ENCODE assay signal across 28 cellular contexts in the genomic region with DNA sequence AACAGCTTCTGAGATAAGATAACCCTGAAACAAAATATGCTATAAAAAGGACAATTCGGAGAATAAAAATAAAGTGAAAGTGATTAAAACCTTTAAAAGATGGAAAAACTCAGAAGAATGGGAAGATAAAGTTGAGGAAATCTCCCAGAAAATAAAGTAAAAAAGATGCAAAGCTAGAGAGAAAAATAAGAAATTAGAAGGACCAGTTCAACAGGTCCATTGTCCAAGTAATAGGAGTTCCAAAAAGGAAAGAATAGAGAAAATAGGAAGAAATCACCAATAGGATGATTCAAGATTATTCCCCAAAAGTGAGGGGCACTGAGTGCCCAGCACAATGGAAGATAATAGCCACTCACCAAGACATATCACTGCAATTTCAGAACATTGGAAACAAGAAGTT. TPM values are rescaled to one million over a fixed set of nuclear protein-coding genes. Genes with fewer than 3 reads are reported as not detected.
"Had no signal": no experiment of that assay in that cellular context is flagged by ENCODE, and none has a peak within 500 bp of the region (broad histone marks: within the 10 kb centered on the region; RNA-seq: fewer than 3 reads in every experiment).

No MANE protein-coding gene starts in this region.

- FAIRE-seq: astrocyte, bronchial epithelial cell, frontal cortex had no signal

- H3K36me3 Mint-ChIP-seq: activated naive CD8-positive, alpha-beta T cell treated with anti-CD3 and anti-CD28 coated beads for 36 hours had no signal

- H3K36me3 ChIP-seq: brain microvascular endothelial cell had no signal

- H3K4me3 ChIP-seq: coronary artery, dorsolateral prefrontal cortex had no signal

- H3K27ac Mint-ChIP-seq: activated CD4-positive, alpha-beta memory T cell treated with anti-CD3 and anti-CD28 coated beads, Interleukin-2, amount 10 ng/mL, durations not matched to agents 7 days and 5 days; activated CD4-positive, alpha-beta T cell treated with anti-CD3 and anti-CD28 coated beads for 36 hours; activated CD4-positive, alpha-beta T cell treated with anti-CD3 and anti-CD28 coated beads, Interleukin-2, amount 10 ng/mL, durations not matched to agents 24 days and 14 days; activated naive CD4-positive, alpha-beta T cell treated with anti-CD3 and anti-CD28 coated beads for 36 hours; activated naive CD8-positive, alpha-beta T cell treated with anti-CD3 and anti-CD28 coated beads for 36 hours; activated naive CD8-positive, alpha-beta T cell treated with anti-CD3 and anti-CD28 coated beads, Interleukin-2, amount 50 U/mL, for 24 hours; activated T-cell treated with anti-CD3 and anti-CD28 coated beads, Interleukin-2, amount 50 U/mL, for 24 hours; activated T-cell treated with anti-CD3 and anti-CD28 coated beads, Interleukin-2, amount 50 U/mL, for 72 hours; dendritic cell treated with granulocyte-macrophage colony-stimulating factor and Interleukin-4, amounts not matched to agents 40 ng/mL and 50 ng/mL, for 4 days had no signal

- DNase-seq: activated CD4-positive, alpha-beta memory T cell treated with anti-CD3 and anti-CD28 coated beads, Interleukin-2, amount 10 ng/mL, durations not matched to agents 7 days and 5 days; activated CD4-positive, alpha-beta T cell treated with anti-CD3 and anti-CD28 coated beads for 36 hours; activated CD4-positive, alpha-beta T cell treated with anti-CD3 and anti-CD28 coated beads, Interleukin-2, amount 10 ng/mL, durations not matched to agents 24 days and 14 days; activated CD4-positive, CD25-positive, alpha-beta regulatory T cell; activated CD4-positive, CD25-positive, alpha-beta regulatory T cell treated with anti-CD3 and anti-CD28 coated beads, Interleukin-2, amount 50 U/mL, for 72 hours; activated CD8-positive, alpha-beta memory T cell treated with anti-CD3 and anti-CD28 coated beads, Interleukin-2, amount 50 U/mL, for 48 hours; activated effector memory CD4-positive, alpha-beta T cell treated with Interleukin-2 at 50 U/mL for 16 hours; activated gamma-delta T cell treated with Interleukin-2 at 50 U/mL for 16 hours; activated naive CD4-positive, alpha-beta T cell treated with anti-CD3 and anti-CD28 coated beads for 36 hours; activated naive CD8-positive, alpha-beta T cell treated with anti-CD3 and anti-CD28 coated beads for 36 hours; activated naive CD8-positive, alpha-beta T cell treated with anti-CD3 and anti-CD28 coated beads, Interleukin-2, amount 50 U/mL, for 24 hours; activated T-cell treated with anti-CD3 and anti-CD28 coated beads for 4 hours; activated T-cell treated with anti-CD3 and anti-CD28 coated beads, Interleukin-2, amount 50 U/mL, for 24 hours; activated T-cell treated with anti-CD3 and anti-CD28 coated beads, Interleukin-2, amount 50 U/mL, for 72 hours; anterior cingulate cortex; brain microvascular endothelial cell; dorsolateral prefrontal cortex; effector memory CD4-positive, alpha-beta T cell; endodermal cell; head of caudate nucleus; T-helper 2 cell had no signal

- H3K9me3 Mint-ChIP-seq: activated CD4-positive, alpha-beta memory T cell treated with anti-CD3 and anti-CD28 coated beads, Interleukin-2, amount 10 ng/mL, durations not matched to agents 7 days and 5 days; activated CD4-positive, alpha-beta T cell treated with anti-CD3 and anti-CD28 coated beads, Interleukin-2, amount 10 ng/mL, durations not matched to agents 24 days and 14 days; activated naive CD4-positive, alpha-beta T cell treated with anti-CD3 and anti-CD28 coated beads for 36 hours; activated naive CD8-positive, alpha-beta T cell treated with anti-CD3 and anti-CD28 coated beads for 36 hours; activated naive CD8-positive, alpha-beta T cell treated with anti-CD3 and anti-CD28 coated beads, Interleukin-2, amount 50 U/mL, for 24 hours; activated T-cell treated with anti-CD3 and anti-CD28 coated beads, Interleukin-2, amount 50 U/mL, for 24 hours; activated T-cell treated with anti-CD3 and anti-CD28 coated beads, Interleukin-2, amount 50 U/mL, for 72 hours; central memory CD8-positive, alpha-beta T cell; dendritic cell treated with granulocyte-macrophage colony-stimulating factor and Interleukin-4, amounts not matched to agents 40 ng/mL and 50 ng/mL, for 4 days; endodermal cell had no signal

- H3K4me3 Mint-ChIP-seq: activated CD4-positive, alpha-beta memory T cell treated with anti-CD3 and anti-CD28 coated beads, Interleukin-2, amount 10 ng/mL, durations not matched to agents 7 days and 5 days; activated CD4-positive, alpha-beta T cell treated with anti-CD3 and anti-CD28 coated beads for 36 hours; activated CD4-positive, alpha-beta T cell treated with anti-CD3 and anti-CD28 coated beads, Interleukin-2, amount 10 ng/mL, durations not matched to agents 24 days and 14 days; activated naive CD4-positive, alpha-beta T cell treated with anti-CD3 and anti-CD28 coated beads for 36 hours; activated naive CD8-positive, alpha-beta T cell treated with anti-CD3 and anti-CD28 coated beads for 36 hours; activated naive CD8-positive, alpha-beta T cell treated with anti-CD3 and anti-CD28 coated beads, Interleukin-2, amount 50 U/mL, for 24 hours; activated T-cell treated with anti-CD3 and anti-CD28 coated beads, Interleukin-2, amount 50 U/mL, for 24 hours; activated T-cell treated with anti-CD3 and anti-CD28 coated beads, Interleukin-2, amount 50 U/mL, for 72 hours; central memory CD8-positive, alpha-beta T cell; dendritic cell treated with granulocyte-macrophage colony-stimulating factor and Interleukin-4, amounts not matched to agents 40 ng/mL and 50 ng/mL, for 4 days; endodermal cell had no signal

- H3K27ac ChIP-seq: brain microvascular endothelial cell, coronary artery, dorsolateral prefrontal cortex had no signal

- H3K27me3 ChIP-seq: brain microvascular endothelial cell, dorsolateral prefrontal cortex had no signal

RNA-seq across cellular contexts. Expression of a gene that starts 13.1 kb away (rescaled TPM):
- total RNA-seq: activated CD4-positive, alpha-beta memory T cell treated with anti-CD3 and anti-CD28 coated beads, Interleukin-2, amount 10 ng/mL, durations not matched to agents 7 days and 5 days; epithelial cell of proximal tubule had no signal
